In the genomic region with DNA sequence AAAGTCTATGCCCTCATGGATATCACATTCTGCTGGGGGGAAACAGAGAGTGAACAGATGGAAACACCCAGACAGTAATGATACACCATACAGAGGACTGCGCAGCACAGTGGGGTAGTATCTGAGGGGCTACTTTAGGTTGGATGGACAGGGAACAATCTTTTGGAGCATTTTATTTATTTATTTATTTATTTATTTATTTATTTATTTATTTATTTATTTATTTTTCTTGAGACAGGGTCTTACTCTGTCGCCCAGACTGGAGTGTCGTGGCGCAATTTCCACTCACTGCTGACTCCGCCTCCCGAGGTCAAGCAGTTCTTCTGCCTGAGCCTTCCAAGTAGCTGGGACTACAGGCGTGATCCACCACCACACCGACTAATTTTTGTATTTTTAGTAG, we compare ENCODE assay signal across 20 cellular contexts.
DNase-seq lines count a peak whose midpoint lies in the region; ATAC-seq and TF ChIP-seq lines count a peak whose summit lies in the region.
"Had no signal": no experiment of that assay in that cellular context is flagged by ENCODE, and none has a peak within 500 bp of the region (broad histone marks: within the 10 kb centered on the region; RNA-seq: fewer than 3 reads in every experiment).

No MANE protein-coding gene starts in this region.

- H3K36me3 Mint-ChIP-seq in endothelial cell (ENCODE audit: low read depth, unreplicated experiment) (peaks cover 7% of the 10 kb centered on the region), chondrocyte (ENCODE audit: low read depth) (no peaks in the 10 kb centered on the region)
- H3K36me3 Mint-ChIP-seq in stimulated activated naive B cell treated with anti-CD40 and anti-IgM and Interleukin-4, amounts not matched to agents 10 μg/mL and 1 μg/mL and 100 μg/mL, for 72 hours: no peaks in the 10 kb centered on the region
- H3K36me3 Mint-ChIP-seq: CD8-positive, alpha-beta memory T cell had no signal

- no peak for ATAC-seq in stimulated activated naive B cell treated with anti-CD40 and anti-IgM and Interleukin-4, amounts not matched to agents 10 μg/mL and 1 μg/mL and 100 μg/mL, for 72 hours (replicated peaks)

- H3K36me3 ChIP-seq in ES-I3 (ENCODE audit: insufficient read depth, low read length): no peaks in the 10 kb centered on the region; the same call in 1 of the 2 replicates
- peaks cover 5% of the 10 kb centered on the region for H3K36me3 ChIP-seq in NT2/D1 (ENCODE audit: insufficient read depth, insufficient read length, low read length)
- H3K36me3 ChIP-seq in iPS-20b (ENCODE audit: insufficient read depth, low read depth, low read length): peaks cover 6% of the 10 kb centered on the region; the same call in 1 of the 2 replicates
- H3K36me3 ChIP-seq: BLaER1 treated with 17β-estradiol and CSF1 and Interleukin-3, amounts not matched to agents 10 nM and 100 nM had no signal

- H3K4me1 Mint-ChIP-seq in endothelial cell (ENCODE audit: unreplicated experiment) (peaks cover 71% of the 10 kb centered on the region), chondrocyte (ENCODE audit: low read depth) (peaks cover 35% of the 10 kb centered on the region)
- no peaks in the 10 kb centered on the region for H3K4me1 Mint-ChIP-seq in stimulated activated naive B cell treated with anti-CD40 and anti-IgM and Interleukin-4, amounts not matched to agents 10 μg/mL and 1 μg/mL and 100 μg/mL, for 72 hours
- H3K4me1 Mint-ChIP-seq: CD8-positive, alpha-beta memory T cell had no signal

- H3K9me3 ChIP-seq in ES-I3 (ENCODE audit: control insufficient read depth, insufficient read depth, low read length) (no peaks in the 10 kb centered on the region), NT2/D1 (ENCODE audit: insufficient read depth, low read length) (no peaks in the 10 kb centered on the region), iPS-20b (ENCODE audit: insufficient read depth, low read depth, low read length) (no peaks in the 10 kb centered on the region)
- H3K9me3 ChIP-seq: BLaER1 treated with 17β-estradiol and CSF1 and Interleukin-3, amounts not matched to agents 10 nM and 100 nM; SJCRH30 had no signal

- H3K9me3 Mint-ChIP-seq in endothelial cell (ENCODE audit: unreplicated experiment) (no peaks in the 10 kb centered on the region), chondrocyte (ENCODE audit: low read depth) (no peaks in the 10 kb centered on the region)
- H3K9me3 Mint-ChIP-seq in stimulated activated naive B cell treated with anti-CD40 and anti-IgM and Interleukin-4, amounts not matched to agents 10 μg/mL and 1 μg/mL and 100 μg/mL, for 72 hours: no peaks in the 10 kb centered on the region
- H3K9me3 Mint-ChIP-seq: CD8-positive, alpha-beta memory T cell; HFFc6 had no signal

- TF ChIP-seq CTCF in endothelial cell (IDR thresholded peaks at IDR 0.05; ENCODE audit: unreplicated experiment) (no peak), chondrocyte (IDR thresholded peaks at IDR 0.05) (no peak)

- no peak for DNase-seq in NT2/D1 (ENCODE audit: low read depth, low spot score)
- no peak for DNase-seq in endothelial cell (ENCODE audit: low spot score)
- DNase-seq in stimulated activated CD4-positive, alpha-beta T cell treated with anti-CD3 and anti-CD28 coated beads, Interleukin-2, amount 100 ng/mL, for 48 hours: no peak
- no peak for DNase-seq in chondrocyte (ENCODE audit: low spot score)
- no peak for DNase-seq in stimulated activated naive B cell treated with anti-CD40 and anti-IgM and Interleukin-4, amounts not matched to agents 10 μg/mL and 1 μg/mL and 100 μg/mL, for 72 hours
- DNase-seq in NCI-H2196 treated with DMSO at 0.1 percent for 48 hours (lab: John Stamatoyannopoulos, UW; ENCODE audit: unreplicated experiment): no peak
- DNase-seq: CD8-positive, alpha-beta memory T cell; DMS79; GOT3; HFFc6; KG1; NCI-H1417 treated with DMSO at 0.1 percent for 48 hours; NCI-H1930; NCI-H446 treated with DMSO at 0.1 percent for 48 hours; NK-92 treated with Interleukin-12 subunit alpha and Interleukin-12 subunit beta, amount 100 ng/mL, for 24 hours; OCI-M1; SJCRH30 had no signal

- peak overlapping the region; percentile 41; the same call in 1 of the 2 replicates for H3K9ac ChIP-seq in ES-I3 (ENCODE audit: low read depth, low read length)
- peak overlapping the region; percentile 57 for H3K9ac ChIP-seq in NT2/D1 (ENCODE audit: insufficient read length, low read depth)
- H3K9ac ChIP-seq in iPS-20b (ENCODE audit: low read depth, low read length): peak overlapping the region; percentile 76; the same call in 1 of the 2 replicates
- H3K9ac ChIP-seq: BLaER1 treated with 17β-estradiol and CSF1 and Interleukin-3, amounts not matched to agents 10 nM and 100 nM had no signal

- H3K4me1 ChIP-seq in ES-I3 (ENCODE audit: insufficient read depth, low read length) (peaks cover 27% of the 10 kb centered on the region), NT2/D1 (ENCODE audit: insufficient read depth, insufficient read length) (peaks cover 7% of the 10 kb centered on the region), iPS-20b (ENCODE audit: insufficient read depth, low read length) (peaks cover 61% of the 10 kb centered on the region)
- H3K4me1 ChIP-seq: SJCRH30 had no signal

- H3K4me3 ChIP-seq in NT2/D1 (ENCODE audit: insufficient read length, low read depth): peak overlapping the region; percentile 12
- H3K4me3 ChIP-seq in iPS-20b (ENCODE audit: low read length): peak overlapping the region; percentile 57; the same call in 1 of the 2 replicates
- H3K4me3 ChIP-seq: BLaER1 treated with 17β-estradiol and CSF1 and Interleukin-3, amounts not matched to agents 10 nM and 100 nM; SJCRH30 had no signal

- H3K27ac ChIP-seq in iPS-20b (ENCODE audit: low read length): peak overlapping the region; percentile 95
- H3K27ac ChIP-seq: BLaER1 treated with 17β-estradiol and CSF1 and Interleukin-3, amounts not matched to agents 10 nM and 100 nM; SJCRH30 had no signal

- H3K27me3 Mint-ChIP-seq in endothelial cell (ENCODE audit: unreplicated experiment): peaks cover 20% of the 10 kb centered on the region
- no peaks in the 10 kb centered on the region for H3K27me3 Mint-ChIP-seq in chondrocyte (ENCODE audit: low read depth)
- H3K27me3 Mint-ChIP-seq in stimulated activated naive B cell treated with anti-CD40 and anti-IgM and Interleukin-4, amounts not matched to agents 10 μg/mL and 1 μg/mL and 100 μg/mL, for 72 hours: peaks cover 34 to 45% of the 10 kb centered on the region in 2 donors

- peak overlapping the region; percentile 46 for H3K27ac Mint-ChIP-seq in endothelial cell (ENCODE audit: unreplicated experiment)
- no peak overlapping the region for H3K27ac Mint-ChIP-seq in chondrocyte (ENCODE audit: unreplicated experiment)
- H3K27ac Mint-ChIP-seq in stimulated activated naive B cell treated with anti-CD40 and anti-IgM and Interleukin-4, amounts not matched to agents 10 μg/mL and 1 μg/mL and 100 μg/mL, for 72 hours: no peak overlapping the region
- H3K27ac Mint-ChIP-seq: CD8-positive, alpha-beta memory T cell; HFFc6 had no signal

- no peak overlapping the region for H3K4me3 Mint-ChIP-seq in endothelial cell (ENCODE audit: unreplicated experiment)
- H3K4me3 Mint-ChIP-seq in chondrocyte (ENCODE audit: unreplicated experiment): no peak overlapping the region
- H3K4me3 Mint-ChIP-seq in stimulated activated naive B cell treated with anti-CD40 and anti-IgM and Interleukin-4, amounts not matched to agents 10 μg/mL and 1 μg/mL and 100 μg/mL, for 72 hours: no peak overlapping the region
- H3K4me3 Mint-ChIP-seq: CD8-positive, alpha-beta memory T cell; HFFc6 had no signal

- H3K27me3 ChIP-seq in NT2/D1 (ENCODE audit: insufficient read depth, insufficient read length): no peaks in the 10 kb centered on the region
- no peaks in the 10 kb centered on the region for H3K27me3 ChIP-seq in iPS-20b (ENCODE audit: insufficient read depth, low read length)
- H3K27me3 ChIP-seq: BLaER1 treated with 17β-estradiol and CSF1 and Interleukin-3, amounts not matched to agents 10 nM and 100 nM; SJCRH30 had no signal
